ENCODE assay signal across 10 cellular contexts in genomic region chr12:106362971-106363370, GRCh38.
"Had no signal": no experiment of that assay in that cellular context is flagged by ENCODE, and none has a peak within 500 bp of the region (broad histone marks: within the 10 kb centered on the region; RNA-seq: fewer than 3 reads in every experiment).

No MANE protein-coding gene starts in this region.

- H3K9me3 ChIP-seq: HAP-1 had no signal

- H3K9me3 Mint-ChIP-seq: GM23338, H9, HFFc6 had no signal

- FAIRE-seq: H1, H54 had no signal

- H3K4me3 Mint-ChIP-seq: GM23338, H9, HFFc6 had no signal

- H3K27ac Mint-ChIP-seq: GM23338, H9, HFFc6 had no signal

- H3K27ac ChIP-seq: GM23248 had no signal

- H3K4me3 ChIP-seq: GM23248, GM23338, HAP-1 had no signal

- DNase-seq: GM23248, GOT3, H7, H9, HCEC 1CT, HFFc6 had no signal
